10 cellular contexts compared by ENCODE assay signal in the genomic region with DNA sequence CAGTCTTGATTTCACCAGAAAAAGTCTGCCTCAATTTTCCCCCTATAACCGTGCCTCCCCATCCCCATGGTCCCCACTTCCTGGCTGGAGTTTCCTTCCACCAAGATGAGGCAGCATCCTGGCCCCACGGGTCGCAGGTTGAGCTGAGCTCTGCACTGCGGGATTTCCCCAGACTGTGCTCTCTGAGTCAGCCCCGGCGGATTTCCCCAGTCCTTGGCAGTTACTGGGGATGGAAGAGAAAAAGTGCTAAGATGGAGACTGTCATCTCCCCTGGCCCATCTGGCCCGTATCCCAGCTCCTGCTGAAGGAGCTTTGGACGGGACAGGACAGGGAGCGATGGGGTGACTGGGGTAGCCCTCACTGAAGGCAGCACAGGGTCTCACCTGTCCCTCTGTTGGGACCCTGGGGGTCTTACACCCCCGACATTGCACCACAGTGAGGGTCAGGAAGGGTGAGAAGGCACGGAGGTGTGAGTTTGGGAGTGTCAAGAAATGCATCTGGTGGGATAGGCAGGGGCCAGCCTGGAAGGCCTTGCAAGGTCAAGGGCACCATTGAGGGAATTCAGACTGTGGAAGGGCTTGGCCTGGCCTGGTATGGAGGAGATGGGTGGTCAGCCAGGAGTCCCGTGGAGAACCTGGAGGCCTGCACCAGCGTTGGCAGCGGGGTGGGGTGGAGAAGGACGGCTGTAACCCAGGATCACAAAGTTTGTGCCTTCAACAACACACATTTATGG. TPM values are rescaled to one million over a fixed set of nuclear protein-coding genes. Genes with fewer than 3 reads are reported as not detected.
A peak's percentile ranks its signal among the peaks of the same experiment; 100 is the strongest.
DNase-seq lines count a peak whose midpoint lies in the region; ATAC-seq, FAIRE-seq and TF ChIP-seq lines count a peak whose summit lies in the region.
"Had no signal": no experiment of that assay in that cellular context is flagged by ENCODE, and none has a peak within 500 bp of the region (broad histone marks: within the 10 kb centered on the region; RNA-seq: fewer than 3 reads in every experiment).

No MANE protein-coding gene starts in this region.

- dilution Hi-C loops in keratinocyte (cut with MboI; ENCODE audit: extremely low pct_ligation_motif_present, low sequenced_read_pairs) = no loop called here

- H3K27me3 ChIP-seq in right cardiac atrium (ENCODE audit: control insufficient read depth, insufficient read depth) (no peaks in the 10 kb centered on the region), keratinocyte (ENCODE audit: control insufficient read depth, extremely low read depth, insufficient read depth, low read length) (no peaks in the 10 kb centered on the region)
- H3K27me3 ChIP-seq: heart left ventricle had no signal

- no peak for ATAC-seq in Right ventricle myocardium inferior
- ATAC-seq in right cardiac atrium = no peak
- ATAC-seq in HG03460 (IDR thresholded peaks at IDR 0.05; ENCODE audit: unreplicated experiment) = no peak

- no peaks in the 10 kb centered on the region for H3K79me2 ChIP-seq in keratinocyte (ENCODE audit: control insufficient read depth, insufficient read depth, low read length)

- no peak overlapping the region for H3K4me2 ChIP-seq in keratinocyte (ENCODE audit: control insufficient read depth, extremely low read depth, insufficient read depth, low read depth, low read length)

- no peak overlapping the region for H2AFZ ChIP-seq in keratinocyte (ENCODE audit: control insufficient read depth, low read length)

- no peaks in the 10 kb centered on the region for H4K20me1 ChIP-seq in keratinocyte (ENCODE audit: control insufficient read depth, extremely low read depth, insufficient read depth, low read length)

- no peak for TF ChIP-seq CTCF in keratinocyte (optimal IDR thresholded peaks at IDR 0.05 in 1 of 3, IDR thresholded peaks at IDR 0.05 in 1 of 3, conservative IDR thresholded peaks at IDR 0.05 in 1 of 3; ENCODE audit: extremely low read depth in 1 of 3, insufficient read depth in 2 of 3, low read length in 3 of 3)
- TF ChIP-seq CTCF in coronary artery (IDR thresholded peaks at IDR 0.05) = no peak

- peaks cover 77% of the 10 kb centered on the region for H3K36me3 Mint-ChIP-seq in stimulated activated naive CD8-positive, alpha-beta T cell treated with anti-CD3 and anti-CD28 coated beads, Interleukin-15, Interleukin-2, amounts not matched to agents 100 ng/mL and 50 ng/mL, for 24 hours (ENCODE audit: low read depth)

- no peaks in the 10 kb centered on the region for H3K9me3 Mint-ChIP-seq in stimulated activated naive CD8-positive, alpha-beta T cell treated with anti-CD3 and anti-CD28 coated beads, Interleukin-15, Interleukin-2, amounts not matched to agents 100 ng/mL and 50 ng/mL, for 24 hours

- peak overlapping the region; percentile 62 for H3K4me3 Mint-ChIP-seq in stimulated activated naive CD8-positive, alpha-beta T cell treated with anti-CD3 and anti-CD28 coated beads, Interleukin-15, Interleukin-2, amounts not matched to agents 100 ng/mL and 50 ng/mL, for 24 hours

- no peak overlapping the region for H3K9ac ChIP-seq in keratinocyte (ENCODE audit: control insufficient read depth, extremely low read depth, insufficient read depth, low read length)

- intact Hi-C loops in Right ventricle myocardium inferior (cut with DNase I) (no loop called here), right cardiac atrium (cut with DNase I) (no loop called here)

- H3K4me3 ChIP-seq in right cardiac atrium (ENCODE audit: low read length) = no peak overlapping the region
- no peak overlapping the region for H3K4me3 ChIP-seq in keratinocyte (ENCODE audit: control insufficient read depth in 2 of 3, extremely low read depth in 1 of 3, insufficient read depth in 2 of 3, low read depth in 1 of 3, low read length in 3 of 3)
- H3K4me3 ChIP-seq in coronary artery = no peak overlapping the region
- H3K4me3 ChIP-seq: heart left ventricle had no signal

- peaks cover 26 to 34% of the 10 kb centered on the region in 2 experiments for H3K36me3 ChIP-seq in keratinocyte (ENCODE audit: control insufficient read depth in 2 of 2, extremely low read depth in 1 of 2, insufficient read depth in 2 of 2, low read length in 2 of 2)

- H3K4me1 Mint-ChIP-seq in stimulated activated naive CD8-positive, alpha-beta T cell treated with anti-CD3 and anti-CD28 coated beads, Interleukin-15, Interleukin-2, amounts not matched to agents 100 ng/mL and 50 ng/mL, for 24 hours (ENCODE audit: low read depth) = peaks cover 21% of the 10 kb centered on the region

- H3K27ac Mint-ChIP-seq in stimulated activated naive CD8-positive, alpha-beta T cell treated with anti-CD3 and anti-CD28 coated beads, Interleukin-15, Interleukin-2, amounts not matched to agents 100 ng/mL and 50 ng/mL, for 24 hours = peak overlapping the region; percentile 94

- H3K27ac ChIP-seq in right cardiac atrium (ENCODE audit: low read length) (no peak overlapping the region), keratinocyte (ENCODE audit: control insufficient read depth, insufficient read depth, low read length) (peak overlapping the region; percentile 40), coronary artery (no peak overlapping the region)
- H3K27ac ChIP-seq: heart left ventricle, VCaP had no signal

- WGBS in right cardiac atrium = 73% methylated on average over 15 of the region's 15 CpGs

- H3K4me1 ChIP-seq in right cardiac atrium (ENCODE audit: control insufficient read depth, insufficient read depth, low read length) (no peaks in the 10 kb centered on the region), keratinocyte (ENCODE audit: control insufficient read depth, extremely low read depth, insufficient read depth, low read length) (peaks cover 21% of the 10 kb centered on the region)

- H3K9me3 ChIP-seq in right cardiac atrium (ENCODE audit: control insufficient read depth, low read length) (no peaks in the 10 kb centered on the region), keratinocyte (ENCODE audit: control insufficient read depth, low read depth, low read length) (no peaks in the 10 kb centered on the region)
- H3K9me3 ChIP-seq: heart left ventricle had no signal

- H3K9me1 ChIP-seq in keratinocyte (ENCODE audit: control insufficient read depth, extremely low read depth, insufficient read depth, low read length) = peaks cover 2% of the 10 kb centered on the region

- DNase-seq in Right ventricle myocardium inferior (ENCODE audit: missing footprints) = peak; percentile 42
- DNase-seq in right cardiac atrium = no peak
- DNase-seq in activated T-cell treated with anti-CD3 and anti-CD28 coated beads for 48 hours (ENCODE audit: low read depth) = peak; percentile 57
- no peak for DNase-seq in keratinocyte (ENCODE audit: low read depth, low spot score)
- no peak for DNase-seq in coronary artery (ENCODE audit: low spot score)
- DNase-seq in SHP77 (lab: John Stamatoyannopoulos, UW) = no peak

- FAIRE-seq in keratinocyte (lab: Jason Lieb, UNC) = no peak

- no peaks in the 10 kb centered on the region for H3K27me3 Mint-ChIP-seq in stimulated activated naive CD8-positive, alpha-beta T cell treated with anti-CD3 and anti-CD28 coated beads, Interleukin-15, Interleukin-2, amounts not matched to agents 100 ng/mL and 50 ng/mL, for 24 hours

RNA-seq across cellular contexts. Expression of a gene that starts 36.5 kb away (rescaled TPM):
- 22.1 TPM for total RNA-seq in Right ventricle myocardium inferior
- 10 to 100 TPM; 23.0 to 28.2 (median 26.4) TPM for total RNA-seq in right cardiac atrium
- 21.5 TPM for polyA plus RNA-seq in right cardiac atrium
- polyA plus RNA-seq in keratinocyte = 37.5 to 82.2 TPM (median 51.5 TPM) in 3 replicates
- polyA plus RNA-seq in keratinocyte (2011; ENCODE audit: low read depth) = 48.3 TPM
- 39.8 and 51.4 TPM in 2 replicates for polyA plus RNA-seq in keratinocyte (2011; cell fraction: cytosol; rRNA removed)
- polyA plus RNA-seq in keratinocyte (2011; cell fraction: nucleus; rRNA removed) = 185 and 203 TPM in 2 replicates
- polyA plus RNA-seq in keratinocyte (2012; ENCODE audit: low replicate concordance) = 42.8 and 82.1 TPM in 2 replicates
- 75.9 to 132 TPM (median 80.7 TPM) in 3 replicates for polyA minus RNA-seq in keratinocyte
- polyA minus RNA-seq in keratinocyte (2011; cell fraction: cytosol; rRNA and poly(A)+ RNA removed) = 48.3 TPM
- 79.8 and 87.4 TPM in 2 replicates for polyA minus RNA-seq in keratinocyte (2011; cell fraction: nucleus; rRNA and poly(A)+ RNA removed)

RNA-seq across cellular contexts. Expression of a gene that starts 37.6 kb away (rescaled TPM):
- total RNA-seq in Right ventricle myocardium inferior = not detected
- not detected for total RNA-seq in right cardiac atrium
- polyA plus RNA-seq in right cardiac atrium = not detected
- 0.03 to 0.05 TPM in 2 of 3 replicates, not detected in the other for polyA plus RNA-seq in keratinocyte
- polyA plus RNA-seq in keratinocyte (2011; ENCODE audit: low read depth) = not detected
- polyA plus RNA-seq in keratinocyte (2011; cell fraction: cytosol; rRNA removed) = not detected in 2 replicates
- 0.15 and 0.25 TPM in 2 replicates for polyA plus RNA-seq in keratinocyte (2011; cell fraction: nucleus; rRNA removed)
- 0.16 TPM in 1 of 2 replicates, not detected in the other for polyA plus RNA-seq in keratinocyte (2012; ENCODE audit: low replicate concordance)
- 0.13 to 0.22 TPM in 2 of 3 replicates, not detected in the other for polyA minus RNA-seq in keratinocyte
- polyA minus RNA-seq in keratinocyte (2011; cell fraction: cytosol; rRNA and poly(A)+ RNA removed) = not detected
- polyA minus RNA-seq in keratinocyte (2011; cell fraction: nucleus; rRNA and poly(A)+ RNA removed) = 0.54 TPM in 1 of 2 replicates, not detected in the other
- total RNA-seq: heart left ventricle had no signal
- polyA plus RNA-seq: heart left ventricle had no signal

RNA-seq across cellular contexts. Expression of a gene that starts 41.3 kb away (rescaled TPM):
- total RNA-seq in Right ventricle myocardium inferior (46.3 TPM), right cardiac atrium (10 to 100 TPM; 52.7 to 73.5 (median 60.9) TPM)
- polyA plus RNA-seq in right cardiac atrium (28.7 TPM), keratinocyte (128 to 157 TPM (median 143 TPM) in 3 replicates)
- 28.1 TPM for polyA plus RNA-seq in keratinocyte (2011; ENCODE audit: low read depth)
- polyA plus RNA-seq in keratinocyte (2011; cell fraction: cytosol; rRNA removed) = 73.9 and 86.2 TPM in 2 replicates
- 170 and 178 TPM in 2 replicates for polyA plus RNA-seq in keratinocyte (2011; cell fraction: nucleus; rRNA removed)
- polyA plus RNA-seq in keratinocyte (2012; ENCODE audit: low replicate concordance) = 68.2 and 194 TPM in 2 replicates
- polyA minus RNA-seq in keratinocyte = 153 to 420 TPM (median 173 TPM) in 3 replicates
- polyA minus RNA-seq in keratinocyte (2011; cell fraction: cytosol; rRNA and poly(A)+ RNA removed) = 193 TPM
- polyA minus RNA-seq in keratinocyte (2011; cell fraction: nucleus; rRNA and poly(A)+ RNA removed) = 247 and 301 TPM in 2 replicates

RNA-seq across cellular contexts. Expression of a gene that starts 48.3 kb away (rescaled TPM):
- total RNA-seq in Right ventricle myocardium inferior = not detected
- total RNA-seq in right cardiac atrium = not detected
- not detected for polyA plus RNA-seq in right cardiac atrium
- polyA plus RNA-seq in keratinocyte = not detected in 3 replicates
- not detected for polyA plus RNA-seq in keratinocyte (2011; ENCODE audit: low read depth)
- polyA plus RNA-seq in keratinocyte (2011; cell fraction: cytosol; rRNA removed) = not detected in 2 replicates
- polyA plus RNA-seq in keratinocyte (2011; cell fraction: nucleus; rRNA removed) = 0.12 and 0.29 TPM in 2 replicates
- polyA plus RNA-seq in keratinocyte (2012; ENCODE audit: low replicate concordance) = 0.18 TPM in 1 of 2 replicates, not detected in the other
- not detected in 3 replicates for polyA minus RNA-seq in keratinocyte
- not detected for polyA minus RNA-seq in keratinocyte (2011; cell fraction: cytosol; rRNA and poly(A)+ RNA removed)
- not detected in 2 replicates for polyA minus RNA-seq in keratinocyte (2011; cell fraction: nucleus; rRNA and poly(A)+ RNA removed)
- total RNA-seq: heart left ventricle had no signal

RNA-seq across cellular contexts. Expression of a gene that starts 58.7 kb away (rescaled TPM):
- total RNA-seq in Right ventricle myocardium inferior (not detected), right cardiac atrium (not detected)
- polyA plus RNA-seq in right cardiac atrium (not detected), keratinocyte (0.05 to 0.12 TPM in 2 of 3 replicates, not detected in the other)
- not detected for polyA plus RNA-seq in keratinocyte (2011; ENCODE audit: low read depth)
- not detected in 2 replicates for polyA plus RNA-seq in keratinocyte (2011; cell fraction: cytosol; rRNA removed)
- 0.34 and 0.64 TPM in 2 replicates for polyA plus RNA-seq in keratinocyte (2011; cell fraction: nucleus; rRNA removed)
- polyA plus RNA-seq in keratinocyte (2012; ENCODE audit: low replicate concordance) = not detected in 2 replicates
- not detected in 3 replicates for polyA minus RNA-seq in keratinocyte
- not detected for polyA minus RNA-seq in keratinocyte (2011; cell fraction: cytosol; rRNA and poly(A)+ RNA removed)
- not detected in 2 replicates for polyA minus RNA-seq in keratinocyte (2011; cell fraction: nucleus; rRNA and poly(A)+ RNA removed)
- total RNA-seq: heart left ventricle had no signal
- polyA plus RNA-seq: heart left ventricle had no signal

Comparison
In these comparisons a context has a peak if more than half of its experiments do, and no peak if none do; other contexts are left out.
1. DNase-seq: peak in Right ventricle myocardium inferior (single experiment) and activated T-cell treated with anti-CD3 and anti-CD28 coated beads for 48 hours (single experiment); none in right cardiac atrium (0 of 3), keratinocyte (single experiment), coronary artery (single experiment) and SHP77 (0 of 2).